1 cellular context compared by ENCODE assay signal in the genomic region with DNA sequence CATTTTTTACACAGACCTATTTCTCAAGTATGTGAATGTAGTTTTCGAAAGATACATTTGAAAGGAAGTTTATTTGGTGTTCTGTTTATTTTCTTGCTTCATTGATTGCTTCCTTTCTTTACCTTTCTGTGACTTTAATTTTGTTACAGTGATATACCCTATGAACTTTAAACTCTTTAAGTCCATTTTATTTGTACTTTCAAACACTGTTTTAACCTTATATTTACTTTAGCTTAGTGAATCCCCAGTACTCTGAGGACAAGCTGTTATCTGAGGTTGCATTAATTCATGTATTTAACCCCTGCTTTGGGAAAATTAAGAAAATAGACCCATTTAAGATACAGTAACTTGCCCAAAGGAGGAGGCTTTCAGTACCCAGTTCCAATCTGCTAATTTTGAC.
TF ChIP-seq lines count a peak whose summit lies in the region.

No MANE protein-coding gene starts in this region.

TF ChIP-seq in HepG2, 621 proteins besides CTCF, POLR2A, EP300 and RAD21 (continued from another document and continues in another):
- TF ChIP-seq HMGXB3 (CRISPR knock-in tag; IDR thresholded peaks at IDR 0.05; ENCODE audit: borderline replicate concordance) (no peak), PATZ1 (CRISPR knock-in tag; IDR thresholded peaks at IDR 0.05) (no peak), GTF3A (CRISPR knock-in tag; conservative IDR thresholded peaks at IDR 0.05) (no peak), ESRRA (CRISPR knock-in tag; IDR thresholded peaks at IDR 0.05; ENCODE audit: low read depth) (0 out of 2 replicates have a peak, but pooled peaks have one; percentile 44), EHMT2 (IDR thresholded peaks at IDR 0.05; ENCODE audit: borderline replicate concordance, low read depth, low read length) (peak; percentile 71; the same call in 1 of the 2 replicates), SP4 (CRISPR knock-in tag; IDR thresholded peaks at IDR 0.05) (no peak), SKI (IDR thresholded peaks at IDR 0.05; ENCODE audit: partially characterized antibody) (no peak), SOX5 (CRISPR knock-in tag; IDR thresholded peaks at IDR 0.05; ENCODE audit: borderline replicate concordance) (peak; percentile 84; the same call in 1 of the 2 replicates), BORCS8-MEF2B (CRISPR knock-in tag; IDR thresholded peaks at IDR 0.05) (no peak), KAT8 (CRISPR knock-in tag; IDR thresholded peaks at IDR 0.05) (peak; percentile 74), TCF7L2 (IDR thresholded peaks at IDR 0.05; ENCODE audit: low read depth, low read length) (no peak; the same call in 1 of the 2 replicates), WIZ (CRISPR knock-in tag; IDR thresholded peaks at IDR 0.05) (no peak), ATAD3A (CRISPR knock-in tag; IDR thresholded peaks at IDR 0.05) (no peak), HNF4G (IDR thresholded peaks at IDR 0.05; ENCODE audit: borderline replicate concordance, low read depth, low read length) (peak; percentile 77), HNF4G (CRISPR knock-in tag; IDR thresholded peaks at IDR 0.05; ENCODE audit: borderline replicate concordance, low read depth) (no peak), PBX2 (CRISPR knock-in tag; IDR thresholded peaks at IDR 0.05) (no peak), MATR3 (CRISPR knock-in tag; IDR thresholded peaks at IDR 0.05) (no peak), ZNF766 (CRISPR knock-in tag; IDR thresholded peaks at IDR 0.05; ENCODE audit: borderline replicate concordance) (no peak), ZHX2 (IDR thresholded peaks at IDR 0.05; ENCODE audit: low read depth) (no peak), ZHX2 (CRISPR knock-in tag; IDR thresholded peaks at IDR 0.05; ENCODE audit: borderline replicate concordance) (no peak; the same call in 1 of the 2 replicates), HOXA3 (CRISPR knock-in tag; IDR thresholded peaks at IDR 0.05) (no peak), NR1H2 (CRISPR knock-in tag; IDR thresholded peaks at IDR 0.05; ENCODE audit: borderline replicate concordance, low read depth) (no peak), ZNF780A (CRISPR knock-in tag; IDR thresholded peaks at IDR 0.05) (no peak), ZNF775 (CRISPR knock-in tag; IDR thresholded peaks at IDR 0.05; ENCODE audit: borderline replicate concordance) (no peak), ZNF547 (CRISPR knock-in tag; IDR thresholded peaks at IDR 0.05) (no peak), DNMT1 (CRISPR knock-in tag; IDR thresholded peaks at IDR 0.05) (no peak), MXD1 (CRISPR knock-in tag; IDR thresholded peaks at IDR 0.05) (no peak), NR3C1 (CRISPR knock-in tag; IDR thresholded peaks at IDR 0.05) (no peak), ZNF333 (CRISPR knock-in tag; IDR thresholded peaks at IDR 0.05; ENCODE audit: borderline replicate concordance) (no peak), ZSCAN12 (CRISPR knock-in tag; IDR thresholded peaks at IDR 0.05) (no peak), ZKSCAN5 (CRISPR knock-in tag; IDR thresholded peaks at IDR 0.05) (no peak), HIVEP1 (CRISPR knock-in tag; IDR thresholded peaks at IDR 0.05) (no peak), CHD4 (IDR thresholded peaks at IDR 0.05; ENCODE audit: borderline replicate concordance, low read length) (no peak; the same call in 1 of the 2 replicates), REXO4 (CRISPR knock-in tag; IDR thresholded peaks at IDR 0.05; ENCODE audit: borderline replicate concordance) (no peak), ZNF329 (CRISPR knock-in tag; IDR thresholded peaks at IDR 0.05; ENCODE audit: low read depth) (no peak), ZNF30 (CRISPR knock-in tag; IDR thresholded peaks at IDR 0.05) (no peak), ZNF138 (CRISPR knock-in tag; IDR thresholded peaks at IDR 0.05; ENCODE audit: low read depth) (no peak)
- TF ChIP-seq, protein P1, sequence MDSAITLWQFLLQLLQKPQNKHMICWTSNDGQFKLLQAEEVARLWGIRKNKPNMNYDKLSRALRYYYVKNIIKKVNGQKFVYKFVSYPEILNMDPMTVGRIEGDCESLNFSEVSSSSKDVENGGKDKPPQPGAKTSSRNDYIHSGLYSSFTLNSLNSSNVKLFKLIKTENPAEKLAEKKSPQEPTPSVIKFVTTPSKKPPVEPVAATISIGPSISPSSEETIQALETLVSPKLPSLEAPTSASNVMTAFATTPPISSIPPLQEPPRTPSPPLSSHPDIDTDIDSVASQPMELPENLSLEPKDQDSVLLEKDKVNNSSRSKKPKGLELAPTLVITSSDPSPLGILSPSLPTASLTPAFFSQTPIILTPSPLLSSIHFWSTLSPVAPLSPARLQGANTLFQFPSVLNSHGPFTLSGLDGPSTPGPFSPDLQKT (CRISPR knock-in tag; IDR thresholded peaks at IDR 0.05; ENCODE audit: borderline replicate concordance), result no peak
- TF ChIP-seq, protein P2, sequence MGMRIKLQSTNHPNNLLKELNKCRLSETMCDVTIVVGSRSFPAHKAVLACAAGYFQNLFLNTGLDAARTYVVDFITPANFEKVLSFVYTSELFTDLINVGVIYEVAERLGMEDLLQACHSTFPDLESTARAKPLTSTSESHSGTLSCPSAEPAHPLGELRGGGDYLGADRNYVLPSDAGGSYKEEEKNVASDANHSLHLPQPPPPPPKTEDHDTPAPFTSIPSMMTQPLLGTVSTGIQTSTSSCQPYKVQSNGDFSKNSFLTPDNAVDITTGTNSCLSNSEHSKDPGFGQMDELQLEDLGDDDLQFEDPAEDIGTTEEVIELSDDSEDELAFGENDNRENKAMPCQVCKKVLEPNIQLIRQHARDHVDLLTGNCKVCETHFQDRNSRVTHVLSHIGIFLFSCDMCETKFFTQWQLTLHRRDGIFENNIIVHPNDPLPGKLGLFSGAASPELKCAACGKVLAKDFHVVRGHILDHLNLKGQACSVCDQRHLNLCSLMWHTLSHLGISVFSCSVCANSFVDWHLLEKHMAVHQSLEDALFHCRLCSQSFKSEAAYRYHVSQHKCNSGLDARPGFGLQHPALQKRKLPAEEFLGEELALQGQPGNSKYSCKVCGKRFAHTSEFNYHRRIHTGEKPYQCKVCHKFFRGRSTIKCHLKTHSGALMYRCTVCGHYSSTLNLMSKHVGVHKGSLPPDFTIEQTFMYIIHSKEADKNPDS (CRISPR knock-in tag; IDR thresholded peaks at IDR 0.05), result peak; percentile 89
- TF ChIP-seq, protein P3, sequence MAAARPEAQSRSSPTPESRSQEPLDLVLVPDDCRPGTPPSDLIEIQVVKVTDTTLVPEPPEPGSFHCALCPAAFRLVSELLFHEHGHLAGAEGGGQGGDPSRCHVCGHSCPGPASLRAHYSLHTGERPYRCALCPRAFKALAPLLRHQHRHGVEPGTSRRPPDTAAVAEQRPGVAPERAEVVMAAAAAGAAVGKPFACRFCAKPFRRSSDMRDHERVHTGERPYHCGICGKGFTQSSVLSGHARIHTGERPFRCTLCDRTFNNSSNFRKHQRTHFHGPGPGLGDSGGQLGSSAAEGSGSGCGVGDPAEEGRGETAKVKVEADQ (CRISPR knock-in tag; IDR thresholded peaks at IDR 0.05; ENCODE audit: borderline replicate concordance), result peak; percentile 49; the same call in 1 of the 2 replicates
- TF ChIP-seq, protein P4, sequence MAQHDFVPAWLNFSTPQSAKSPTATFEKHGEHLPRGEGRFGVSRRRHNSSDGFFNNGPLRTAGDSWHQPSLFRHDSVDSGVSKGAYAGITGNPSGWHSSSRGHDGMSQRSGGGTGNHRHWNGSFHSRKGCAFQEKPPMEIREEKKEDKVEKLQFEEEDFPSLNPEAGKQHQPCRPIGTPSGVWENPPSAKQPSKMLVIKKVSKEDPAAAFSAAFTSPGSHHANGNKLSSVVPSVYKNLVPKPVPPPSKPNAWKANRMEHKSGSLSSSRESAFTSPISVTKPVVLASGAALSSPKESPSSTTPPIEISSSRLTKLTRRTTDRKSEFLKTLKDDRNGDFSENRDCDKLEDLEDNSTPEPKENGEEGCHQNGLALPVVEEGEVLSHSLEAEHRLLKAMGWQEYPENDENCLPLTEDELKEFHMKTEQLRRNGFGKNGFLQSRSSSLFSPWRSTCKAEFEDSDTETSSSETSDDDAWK (CRISPR knock-in tag; IDR thresholded peaks at IDR 0.05), result no peak
